Comparison of ENCODE assay signal across 8 cellular contexts in the genomic region with DNA sequence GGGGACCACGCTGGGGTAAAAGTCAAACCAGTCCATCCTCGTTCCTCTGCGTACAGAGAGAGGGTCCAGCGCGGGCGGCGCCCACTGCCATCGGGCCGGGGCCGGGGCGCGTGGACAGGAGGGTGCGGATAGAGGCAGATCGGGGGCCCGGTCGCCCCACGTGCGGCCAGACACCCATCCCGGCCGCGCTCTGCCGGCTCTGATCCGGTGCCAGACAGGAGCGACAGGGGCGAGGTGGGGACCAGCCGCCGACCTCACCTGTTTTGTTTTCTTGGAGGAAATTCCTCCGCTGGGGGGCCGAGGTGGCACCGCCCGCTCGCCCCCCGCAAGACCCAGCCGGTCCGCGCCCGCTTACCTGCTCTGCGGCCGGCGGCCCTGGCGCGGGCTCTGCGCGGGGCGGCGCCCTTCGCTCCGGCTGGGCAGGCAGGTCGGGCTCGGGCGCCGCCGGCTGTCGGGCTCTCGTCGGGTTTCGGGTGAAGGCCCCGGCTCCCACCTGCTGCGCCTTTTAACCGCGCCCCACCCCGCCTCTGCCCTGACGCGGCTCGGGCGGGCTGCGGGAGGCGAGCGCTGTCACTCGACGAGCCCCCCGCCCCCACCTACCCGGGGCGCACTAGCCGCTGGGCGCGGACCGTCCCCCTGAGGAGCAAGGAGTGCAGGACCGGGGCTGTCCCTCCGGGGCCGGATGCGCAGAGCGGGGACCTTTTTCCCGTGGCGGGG. TPM values are rescaled to one million over a fixed set of nuclear protein-coding genes. Genes with fewer than 3 reads are reported as not detected.
DNase-seq lines count a peak whose midpoint lies in the region; ATAC-seq and TF ChIP-seq lines count a peak whose summit lies in the region.

Gene GJB6 (minus strand): TSS at position 481 of the 717 bp plus-strand sequence. CDS start 8,839 bp downstream, outside the sequence.

- TF ChIP-seq CTCF in GM12864 (IDR thresholded peaks at IDR 0.05; ENCODE audit: low read depth, low read length, missing control alignments) (no peak), epithelial cell of proximal tubule (conservative IDR thresholded peaks at IDR 0.05; ENCODE audit: low read depth, low read length) (no peak), osteocyte (IDR thresholded peaks at IDR 0.05) (no peak)

- H3K9me3 Mint-ChIP-seq in osteocyte (ENCODE audit: unreplicated experiment), result no peaks in the 10 kb centered on the region

- H3K27me3 Mint-ChIP-seq in osteocyte (ENCODE audit: unreplicated experiment), result peaks cover 65% of the 10 kb centered on the region

- DNase-seq in GM12864 (ENCODE audit: low read depth) (no peak), epithelial cell of proximal tubule (ENCODE audit: low read depth) (no peak), osteocyte (ENCODE audit: extremely low spot score, unreplicated experiment) (no peak), NCI-H524 (lab: John Stamatoyannopoulos, UW) (no peak), HEK293T (ENCODE audit: extremely low spot score) (no peak)

- no peak within 1 kb of the TSS for H3K27ac Mint-ChIP-seq in osteocyte (ENCODE audit: unreplicated experiment)

- peaks cover 4% of the 10 kb centered on the region for H3K4me1 Mint-ChIP-seq in osteocyte (ENCODE audit: unreplicated experiment)

- peak within 1 kb of the TSS; percentile 36 for H3K4me3 Mint-ChIP-seq in osteocyte (ENCODE audit: unreplicated experiment)

- H3K4me3 ChIP-seq in GM12864 (ENCODE audit: low read depth, low read length) (peak within 1 kb of the TSS; percentile 4), epithelial cell of proximal tubule (ENCODE audit: low read depth, low read length) (peak within 1 kb of the TSS; percentile 33)

- peak; percentile 71 to 72 for ATAC-seq in activated CD4-positive, CD25-positive, alpha-beta regulatory T cell treated with anti-CD3 and anti-CD28 coated beads, Interleukin-2, amount 50 U/mL, for 24 hours
- ATAC-seq in GM18870 (IDR thresholded peaks at IDR 0.05; ENCODE audit: unreplicated experiment) (no peak), GM19455 (IDR thresholded peaks at IDR 0.05; ENCODE audit: unreplicated experiment) (no peak)

- CTCF ChIA-PET in HEK293T (lab: Yijun Ruan, JAX), result no interaction called here

- POLR2A ChIA-PET in HEK293T (lab: Yijun Ruan, JAX), result no interaction called here

- H3K36me3 Mint-ChIP-seq in osteocyte (ENCODE audit: unreplicated experiment), result no peaks in the 10 kb centered on the region

TF ChIP-seq in HEK293T, 16 proteins besides CTCF, POLR2A, EP300 and RAD21:
- TF ChIP-seq TARDBP (IDR thresholded peaks at IDR 0.05), result no peak

RNA-seq across cellular contexts. Expression of gene GJB6, which starts in this region (rescaled TPM):
- total RNA-seq in epithelial cell of proximal tubule (0.29 TPM in 1 of 2 replicates, not detected in the other), osteocyte (not detected in 2 replicates)

Comparison
In these comparisons a context has a peak if more than half of its experiments do, and no peak if none do; other contexts are left out.
1. ATAC-seq: peak in activated CD4-positive, CD25-positive, alpha-beta regulatory T cell treated with anti-CD3 and anti-CD28 coated beads, Interleukin-2, amount 50 U/mL, for 24 hours (2 of 2); none in GM18870 (single experiment) and GM19455 (single experiment).